Comparison of ENCODE assay signal across 12 cellular contexts in the genomic region with DNA sequence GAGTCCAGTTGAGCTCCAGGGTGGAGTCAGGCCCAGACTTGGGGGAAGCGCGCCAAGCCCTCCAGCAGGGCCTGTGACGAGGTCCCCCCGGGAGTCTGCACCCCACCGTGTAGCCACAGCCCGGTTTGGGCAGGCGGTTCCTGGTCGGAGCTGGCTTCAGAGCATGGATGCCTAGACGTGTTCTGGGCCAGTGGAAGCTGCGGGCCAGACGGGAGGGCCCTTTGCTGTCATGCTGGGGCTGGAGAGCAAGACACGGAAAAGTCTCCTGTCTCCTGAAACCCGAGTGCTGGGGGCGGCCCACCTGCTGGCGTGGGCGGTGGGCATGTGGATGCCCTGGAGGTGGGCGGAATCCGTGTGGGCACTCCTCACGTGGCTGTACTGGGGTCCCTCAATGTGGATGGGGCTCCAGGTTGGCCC. TPM values are rescaled to one million over a fixed set of nuclear protein-coding genes. Genes with fewer than 3 reads are reported as not detected.
DNase-seq lines count a peak whose midpoint lies in the region; TF ChIP-seq lines count a peak whose summit lies in the region.
"Had no signal": no experiment of that assay in that cellular context is flagged by ENCODE, and none has a peak within 500 bp of the region (broad histone marks: within the 10 kb centered on the region; RNA-seq: fewer than 3 reads in every experiment).

No MANE protein-coding gene starts in this region.

- no peak overlapping the region for H3K27ac Mint-ChIP-seq in endodermal cell
- H3K27ac Mint-ChIP-seq in neural progenitor cell = no peak overlapping the region

- no peak for TF ChIP-seq CTCF in Loucy (conservative IDR thresholded peaks at IDR 0.05; ENCODE audit: low read length)
- no peak for TF ChIP-seq CTCF in endodermal cell (conservative IDR thresholded peaks at IDR 0.05)
- no peak for TF ChIP-seq CTCF in neural progenitor cell (IDR thresholded peaks at IDR 0.05)

- H4K20me1 ChIP-seq in Loucy (ENCODE audit: insufficient read depth, low read length, poor library complexity, severe bottlenecking) (peaks cover 10% of the 10 kb centered on the region), neural progenitor cell (ENCODE audit: low read depth) (peaks cover 45% of the 10 kb centered on the region)

- no peaks in the 10 kb centered on the region for H3K27me3 ChIP-seq in Loucy (ENCODE audit: insufficient read depth, low read length, poor library complexity, severe bottlenecking)
- no peaks in the 10 kb centered on the region for H3K27me3 ChIP-seq in endodermal cell (ENCODE audit: control insufficient read depth, insufficient read depth, low read length, poor library complexity, severe bottlenecking)
- no peaks in the 10 kb centered on the region for H3K27me3 ChIP-seq in neural progenitor cell

- H3K4me2 ChIP-seq in Loucy (ENCODE audit: low read depth, low read length, poor library complexity, severe bottlenecking) (peak overlapping the region; percentile 98), neural progenitor cell (peak overlapping the region; percentile 91)

- WGBS in endodermal cell (ENCODE audit: insufficient coverage in 1 of 2, insufficient read length in 1 of 2), 2 experiments = 87 to 90% methylated on average over 14 to 19 of the region's 19 CpGs

- no peaks in the 10 kb centered on the region for H3K36me3 ChIP-seq in Loucy (ENCODE audit: insufficient read depth, low read length)
- peaks cover 4% of the 10 kb centered on the region for H3K36me3 ChIP-seq in endodermal cell (ENCODE audit: control insufficient read depth, insufficient read depth, low read length)
- no peaks in the 10 kb centered on the region for H3K36me3 ChIP-seq in neural progenitor cell

- peak overlapping the region; percentile 93 for H3K4me3 ChIP-seq in Loucy (ENCODE audit: low read length, poor library complexity, severe bottlenecking)
- peak overlapping the region; percentile 86 for H3K4me3 ChIP-seq in endodermal cell (ENCODE audit: low read length)
- peak overlapping the region; percentile 65 for H3K4me3 ChIP-seq in neural progenitor cell
- H3K4me3 ChIP-seq: GM12878 had no signal

- peak overlapping the region; percentile 81 for H3K27ac ChIP-seq in endodermal cell (ENCODE audit: low read depth, low read length)
- no peak overlapping the region for H3K27ac ChIP-seq in neural progenitor cell

- no peaks in the 10 kb centered on the region for H3K9me2 ChIP-seq in Loucy (replicated peaks; ENCODE audit: low read depth, low read length)

- H2AFZ ChIP-seq in Loucy (ENCODE audit: low read length) (no peak overlapping the region), neural progenitor cell (replicated peaks) (no peak overlapping the region)

- H3K9me3 ChIP-seq in Loucy (ENCODE audit: insufficient read depth, low read depth, low read length) (no peaks in the 10 kb centered on the region), endodermal cell (ENCODE audit: control insufficient read depth, low read length) (no peaks in the 10 kb centered on the region), neural progenitor cell (ENCODE audit: low read depth) (no peaks in the 10 kb centered on the region)

- H3K4me1 Mint-ChIP-seq in endodermal cell (peaks cover 6% of the 10 kb centered on the region), neural progenitor cell (peaks cover 18% of the 10 kb centered on the region)

- H3K27me3 Mint-ChIP-seq in endodermal cell (ENCODE audit: insufficient read depth) (no peaks in the 10 kb centered on the region), neural progenitor cell (ENCODE audit: insufficient read depth, low read depth) (peaks cover 9% of the 10 kb centered on the region)

- no peaks in the 10 kb centered on the region for H3K36me3 Mint-ChIP-seq in endodermal cell (ENCODE audit: low read depth)
- H3K36me3 Mint-ChIP-seq in neural progenitor cell = no peaks in the 10 kb centered on the region

- peak overlapping the region; percentile 54 for H3K4me3 Mint-ChIP-seq in endodermal cell
- H3K4me3 Mint-ChIP-seq in neural progenitor cell = peak overlapping the region; percentile 60

- DNase-seq in AG08396 (ENCODE audit: low spot score) (peak; percentile 47), endodermal cell (no peak), neural progenitor cell (ENCODE audit: low spot score) (no peak), NCI-H345 treated with DMSO at 0.1 percent for 48 hours (lab: John Stamatoyannopoulos, UW; ENCODE audit: unreplicated experiment) (no peak), nucleus accumbens (lab: John Stamatoyannopoulos, UW) (no peak), NCI-H82 treated with DMSO at 0.1 percent for 48 hours (lab: John Stamatoyannopoulos, UW; ENCODE audit: unreplicated experiment) (no peak), UCSD-AML1 (lab: John Stamatoyannopoulos, UW; ENCODE audit: unreplicated experiment) (no peak)
- DNase-seq: activated CD8-positive, alpha-beta memory T cell treated with anti-CD3 and anti-CD28 coated beads for 24 hours; NCI-H2171; SIG-M5 had no signal

- peaks cover 28% of the 10 kb centered on the region for H3K79me2 ChIP-seq in Loucy (ENCODE audit: insufficient read depth, low read length)
- peaks cover 34% of the 10 kb centered on the region for H3K79me2 ChIP-seq in neural progenitor cell (ENCODE audit: low read depth)

- H3K9ac ChIP-seq in Loucy (ENCODE audit: low read depth, low read length, poor library complexity, severe bottlenecking) = peak overlapping the region; percentile 82
- peak overlapping the region; percentile 30 for H3K9ac ChIP-seq in endodermal cell (ENCODE audit: extremely low read depth, low read length, poor library complexity, severe bottlenecking)
- no peak overlapping the region for H3K9ac ChIP-seq in neural progenitor cell

- no peaks in the 10 kb centered on the region for H3K9me3 Mint-ChIP-seq in endodermal cell
- no peaks in the 10 kb centered on the region for H3K9me3 Mint-ChIP-seq in neural progenitor cell

- H3F3A ChIP-seq in Loucy (ENCODE audit: low read depth) (no peaks in the 10 kb centered on the region), neural progenitor cell (ENCODE audit: low read depth) (peaks cover 17% of the 10 kb centered on the region)

- H3K4me1 ChIP-seq in Loucy (ENCODE audit: insufficient read depth, low read length, poor library complexity, severe bottlenecking) (peaks cover 25% of the 10 kb centered on the region), endodermal cell (ENCODE audit: control insufficient read depth, insufficient read depth, low read length) (peaks cover 17% of the 10 kb centered on the region), neural progenitor cell (peaks cover 30% of the 10 kb centered on the region)

RNA-seq across cellular contexts. Expression of gene GPSM1, which starts 1.9 kb away (rescaled TPM):
- 10 to 100 TPM; 37.2 to 38.6 TPM for total RNA-seq in endodermal cell
- polyA plus RNA-seq in endodermal cell (2013, experiment 1 of 2) = 48.0 TPM
- 42.4 TPM for polyA plus RNA-seq in endodermal cell (2013, experiment 2 of 2)
- total RNA-seq in neural progenitor cell (ENCODE audit: low replicate concordance) = 6.2 and 39.7 TPM in 2 replicates

RNA-seq across cellular contexts. Expression of gene CCDC187, which starts 25.3 kb away (rescaled TPM):
- total RNA-seq in endodermal cell (under 1 TPM; 0.04 to 0.09 TPM), neural progenitor cell (ENCODE audit: low replicate concordance) (0.09 TPM in 1 of 2 replicates, not detected in the other)
- 0.04 TPM for polyA plus RNA-seq in endodermal cell (2013, experiment 1 of 2)
- 0.04 TPM for polyA plus RNA-seq in endodermal cell (2013, experiment 2 of 2)

RNA-seq across cellular contexts. Expression of gene DNLZ, which starts 34.3 kb away (rescaled TPM):
- total RNA-seq in endodermal cell (10 to 100 TPM; 12.6 to 20.1 TPM), neural progenitor cell (ENCODE audit: low replicate concordance) (3.4 and 15.8 TPM in 2 replicates)
- 10.9 TPM for polyA plus RNA-seq in endodermal cell (2013, experiment 1 of 2)
- 9.2 TPM for polyA plus RNA-seq in endodermal cell (2013, experiment 2 of 2)

RNA-seq across cellular contexts. Expression of gene CARD9, which starts 44.2 kb away (rescaled TPM):
- total RNA-seq in endodermal cell (1 to 10 TPM in 1 of 2 donors, under 1 TPM in 1; 0.35 to 1.5 TPM), neural progenitor cell (ENCODE audit: low replicate concordance) (0.96 TPM in 1 of 2 replicates, not detected in the other)
- 0.57 TPM for polyA plus RNA-seq in endodermal cell (2013, experiment 1 of 2)
- polyA plus RNA-seq in endodermal cell (2013, experiment 2 of 2) = 0.21 TPM
